In the genomic region with DNA sequence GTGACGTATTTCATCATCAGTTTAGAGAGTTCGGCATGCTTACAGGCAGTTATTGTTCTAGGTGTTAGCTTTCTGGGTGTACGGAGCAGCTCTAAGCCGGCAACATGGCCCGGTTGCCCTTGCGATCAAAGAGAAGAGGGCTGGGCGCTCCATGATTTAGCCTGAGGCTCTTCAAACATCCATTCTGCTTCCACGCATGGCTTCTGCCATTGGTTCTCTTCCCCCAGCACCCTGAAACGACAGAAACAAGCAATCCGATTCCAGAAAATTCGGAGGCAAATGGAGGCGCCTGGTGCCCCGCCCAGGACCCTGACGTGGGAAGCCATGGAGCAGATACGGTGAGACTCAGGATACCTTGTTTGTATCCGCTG, we compare ENCODE assay signal across 8 cellular contexts. TPM values are rescaled to one million over a fixed set of nuclear protein-coding genes. Genes with fewer than 3 reads are reported as not detected.
DNase-seq lines count a peak whose midpoint lies in the region; ATAC-seq and TF ChIP-seq lines count a peak whose summit lies in the region.

No MANE protein-coding gene starts in this region.

- no peaks in the 10 kb centered on the region for H3K9me3 ChIP-seq in T-helper 17 cell (ENCODE audit: control insufficient read depth, low read length, poor library complexity, severe bottlenecking)

- H3K4me3 Mint-ChIP-seq in T-helper 17 cell = peak overlapping the region; percentile 96

- peaks cover 49% of the 10 kb centered on the region for H3K4me1 Mint-ChIP-seq in T-helper 17 cell

- TF ChIP-seq CTCF in 22Rv1 (IDR thresholded peaks at IDR 0.05) (no peak), GM12875 (IDR thresholded peaks at IDR 0.05; ENCODE audit: borderline replicate concordance, insufficient read depth, low read depth, low read length) (no peak)

- ATAC-seq in HG03571 (IDR thresholded peaks at IDR 0.05; ENCODE audit: unreplicated experiment) (peak; percentile 9), T-helper 17 cell (peak; percentile 49)

- H3K27ac Mint-ChIP-seq in T-helper 17 cell = peak overlapping the region; percentile 98

- H3K27ac ChIP-seq in 22Rv1 (peak overlapping the region; percentile 90), caudate nucleus (ENCODE audit: low read depth, low read length) (peak overlapping the region; percentile 95)

- no peaks in the 10 kb centered on the region for H3K27me3 Mint-ChIP-seq in T-helper 17 cell

- H3K4me3 ChIP-seq in GM12875 (ENCODE audit: low read depth, low read length) = peak overlapping the region; percentile 69

- peaks cover 11% of the 10 kb centered on the region for H3K36me3 Mint-ChIP-seq in T-helper 17 cell (ENCODE audit: low read depth)

- DNase-seq in T-helper 17 cell (peak in 2 of 3 donors; percentile 34 to 37), caudate nucleus (lab: John Stamatoyannopoulos, UW) (peak in 31 of 61 donors; percentile 9 to 80 (median 54)), left kidney (ENCODE audit: low read depth, low spot score) (peak; percentile 76), T1000 (lab: John Stamatoyannopoulos, UW) (no peak)
- peak; percentile 15 for DNase-seq in stimulated activated CD4-positive, alpha-beta T cell treated with anti-CD3 and anti-CD28 coated beads, Interleukin-2, amount 100 ng/mL, for 4 hours (ENCODE audit: low read depth)

RNA-seq across cellular contexts. Expression of a gene that starts 0.6 kb away (rescaled TPM):
- 10 to 100 TPM; 48.0 to 51.0 TPM for total RNA-seq in T-helper 17 cell

RNA-seq across cellular contexts. Expression of a gene that starts 16.7 kb away (rescaled TPM):
- under 1 TPM in 1 of 2 donors, not detected in 1; 0.29 TPM for total RNA-seq in T-helper 17 cell

RNA-seq across cellular contexts. Expression of a gene that starts 32.0 kb away (rescaled TPM):
- 1 to 10 TPM; 3.7 to 4.6 TPM for total RNA-seq in T-helper 17 cell

RNA-seq across cellular contexts. Expression of a gene that starts 32.3 kb away (rescaled TPM):
- total RNA-seq in T-helper 17 cell = 100 to 1,000 TPM; 166 to 183 TPM
